18 cellular contexts compared by ENCODE assay signal in genomic region chr3:10508619-10509260, GRCh38. TPM values are rescaled to one million over a fixed set of nuclear protein-coding genes. Genes with fewer than 3 reads are reported as not detected.
DNase-seq lines count a peak whose midpoint lies in the region; ATAC-seq and TF ChIP-seq lines count a peak whose summit lies in the region.
"Had no signal": no experiment of that assay in that cellular context is flagged by ENCODE, and none has a peak within 500 bp of the region (broad histone marks: within the 10 kb centered on the region; RNA-seq: fewer than 3 reads in every experiment).

No MANE protein-coding gene starts in this region.

- BruUV-seq in MCF 10A (replicated peaks; lab: Mats Ljungman, UMichigan): no TSS peak

- H3K4me1 ChIP-seq in breast epithelium (peaks cover 0 to 4% of the 10 kb centered on the region in 2 donors), right lobe of liver (peaks cover 0 to 36% (median 12%) of the 10 kb centered on the region in 4 donors), Peyer's patch (no peaks in the 10 kb centered on the region)

- H3K9me3 ChIP-seq in breast epithelium (no peaks in the 10 kb centered on the region), right lobe of liver (no peaks in the 10 kb centered on the region), Peyer's patch (no peaks in the 10 kb centered on the region)
- H3K9me3 ChIP-seq: BLaER1 treated with 17β-estradiol and CSF1 and Interleukin-3, amounts not matched to agents 10 nM and 100 nM had no signal

- H3K27ac ChIP-seq in breast epithelium: no peak overlapping the region
- H3K27ac ChIP-seq in right lobe of liver: peak overlapping the region; percentile 49 to 81 (median 60)
- no peak overlapping the region for H3K27ac ChIP-seq in Peyer's patch
- H3K27ac ChIP-seq: BLaER1 treated with 17β-estradiol and CSF1 and Interleukin-3, amounts not matched to agents 10 nM and 100 nM; GM23248 had no signal

- H3K27me3 Mint-ChIP-seq in MCF 10A (ENCODE audit: insufficient read depth, unreplicated experiment): peaks cover 59% of the 10 kb centered on the region
- H3K27me3 Mint-ChIP-seq in brain: no peaks in the 10 kb centered on the region

- intact Hi-C loops in MCF 10A (cut with micrococcal nuclease) (no loop called here), breast epithelium (cut with DNase I; ENCODE audit: low total_unique reads) (no loop called here), right lobe of liver (cut with DNase I) (no loop called here)

- CTCF ChIA-PET in MCF 10A (lab: Yijun Ruan, JAX): no interaction called here

- ATAC-seq in right lobe of liver: peak; percentile 71 to 82 (median 74)
- ATAC-seq: GM12878 had no signal

- no peak overlapping the region for H3K27ac Mint-ChIP-seq in MCF 10A (ENCODE audit: low read depth, unreplicated experiment)
- H3K27ac Mint-ChIP-seq in brain: peak overlapping the region in 3 of 5 experiments; percentile 2 to 12 (median 11)
- H3K27ac Mint-ChIP-seq: CD4-positive, CD25-positive, alpha-beta regulatory T cell; H9 had no signal

- H3K4me1 Mint-ChIP-seq in MCF 10A (ENCODE audit: insufficient read depth, unreplicated experiment) (peaks cover 6% of the 10 kb centered on the region), brain (peaks cover 18% of the 10 kb centered on the region)

- H3K36me3 Mint-ChIP-seq in MCF 10A (ENCODE audit: insufficient read depth, unreplicated experiment) (no peaks in the 10 kb centered on the region), brain (no peaks in the 10 kb centered on the region)
- H3K36me3 Mint-ChIP-seq: CD4-positive, CD25-positive, alpha-beta regulatory T cell had no signal

- POLR2A ChIA-PET in MCF 10A (lab: Yijun Ruan, JAX): no interaction called here

- H3K36me3 ChIP-seq in breast epithelium: no peaks in the 10 kb centered on the region
- H3K36me3 ChIP-seq in right lobe of liver: no peaks in the 10 kb centered on the region
- no peaks in the 10 kb centered on the region for H3K36me3 ChIP-seq in Peyer's patch
- H3K36me3 ChIP-seq: BLaER1 treated with 17β-estradiol and CSF1 and Interleukin-3, amounts not matched to agents 10 nM and 100 nM had no signal

- peak; percentile 30 for DNase-seq in MCF 10A (ENCODE audit: unreplicated experiment)
- DNase-seq in breast epithelium (ENCODE audit: low spot score in 2 of 2): no peak
- peak; percentile 76 to 91 (median 87) for DNase-seq in right lobe of liver
- no peak for DNase-seq in activated CD8-positive, alpha-beta memory T cell treated with anti-CD3 and anti-CD28 coated beads, Interleukin-2, amount 50 U/mL, for 4 hours
- no peak for DNase-seq in dedifferentiated amniotic fluid mesenchymal stem cell (ENCODE audit: extremely low spot score)
- no peak for DNase-seq in Peyer's patch
- DNase-seq: 8988T; ACHN; Calu3; CD4-positive, CD25-positive, alpha-beta regulatory T cell; DMS79; GM23248; H9; KBM-7 had no signal

- H3K4me3 ChIP-seq in breast epithelium: no peak overlapping the region
- H3K4me3 ChIP-seq in right lobe of liver: no peak overlapping the region
- no peak overlapping the region for H3K4me3 ChIP-seq in Peyer's patch
- H3K4me3 ChIP-seq: BLaER1 treated with 17β-estradiol and CSF1 and Interleukin-3, amounts not matched to agents 10 nM and 100 nM; GM12878; GM23248 had no signal

- 27% methylated on average over 5 of the region's 6 CpGs for WGBS in right lobe of liver (ENCODE audit: insufficient coverage, low coverage, low lambda C conversion rate, missing lambda C conversion rate)

- TF ChIP-seq POLR2A in breast epithelium (IDR thresholded peaks at IDR 0.05) (no peak), right lobe of liver (IDR thresholded peaks at IDR 0.05) (no peak), Peyer's patch (IDR thresholded peaks at IDR 0.05) (no peak)

- H3K9me3 Mint-ChIP-seq in MCF 10A (ENCODE audit: unreplicated experiment): no peaks in the 10 kb centered on the region
- no peaks in the 10 kb centered on the region for H3K9me3 Mint-ChIP-seq in brain
- H3K9me3 Mint-ChIP-seq: CD4-positive, CD25-positive, alpha-beta regulatory T cell; H9 had no signal

- no peak overlapping the region for H3K4me3 Mint-ChIP-seq in MCF 10A (ENCODE audit: unreplicated experiment)
- H3K4me3 Mint-ChIP-seq in brain: no peak overlapping the region
- H3K4me3 Mint-ChIP-seq: CD4-positive, CD25-positive, alpha-beta regulatory T cell; H9 had no signal

- H3K27me3 ChIP-seq in breast epithelium (peaks cover 0 to 30% of the 10 kb centered on the region in 2 donors), right lobe of liver (no peaks in the 10 kb centered on the region), Peyer's patch (peaks cover 0 to 10% of the 10 kb centered on the region in 2 donors)

- TF ChIP-seq CTCF in MCF 10A (IDR thresholded peaks at IDR 0.05; ENCODE audit: unreplicated experiment) (no peak), breast epithelium (IDR thresholded peaks at IDR 0.05) (no peak), brain (conservative IDR thresholded peaks at IDR 0.05) (no peak), right lobe of liver (IDR thresholded peaks at IDR 0.05) (no peak), Peyer's patch (IDR thresholded peaks at IDR 0.05) (no peak)

RNA-seq across cellular contexts. Expression of gene ATP2B2, which starts 3.4 kb away (rescaled TPM):
- not detected in 2 replicates for total RNA-seq in MCF 10A (2022)
- under 1 TPM in 2 of 3 donors, not detected in 1; under 0.01 to 0.15 TPM for total RNA-seq in breast epithelium
- 13.9 TPM for polyA plus RNA-seq in brain (ENCODE audit: insufficient read depth, low read depth, low replicate concordance)
- 10 to 100 TPM; 25.9 to 45.1 (median 35.1) TPM for total RNA-seq in right lobe of liver
- not detected for total RNA-seq in Peyer's patch
- total RNA-seq: Calu3; CD4-positive, CD25-positive, alpha-beta regulatory T cell; G401; GM12878; GM23248 had no signal
- polyA plus RNA-seq: GM23248 had no signal

Comparison
In these comparisons a context has a peak if more than half of its experiments do, and no peak if none do; other contexts are left out.
1. DNase-seq: peak in MCF 10A (single experiment) and right lobe of liver (3 of 3); none in breast epithelium (0 of 2), activated CD8-positive, alpha-beta memory T cell treated with anti-CD3 and anti-CD28 coated beads, Interleukin-2, amount 50 U/mL, for 4 hours (single experiment), dedifferentiated amniotic fluid mesenchymal stem cell (single experiment) and Peyer's patch (0 of 3).
2. H3K27ac ChIP-seq: peak in right lobe of liver (3 of 3); none in breast epithelium (0 of 2) and Peyer's patch (0 of 4).
3. RNA of gene ATP2B2, which starts 3.4 kb away (total RNA-seq): 25.9 to 45.1 TPM in right lobe of liver; not detected in MCF 10A, under 0.01 to 0.15 TPM in breast epithelium and not detected in Peyer's patch; every median in the first group is over 10 times any median in the second.